ENCODE assay signal across 18 cellular contexts in genomic region chr2:170009209-170009608, GRCh38.
DNase-seq lines count a peak whose midpoint lies in the region; ATAC-seq, FAIRE-seq and TF ChIP-seq lines count a peak whose summit lies in the region.
"Had no signal": no experiment of that assay in that cellular context is flagged by ENCODE, and none has a peak within 500 bp of the region (broad histone marks: within the 10 kb centered on the region; RNA-seq: fewer than 3 reads in every experiment).

No MANE protein-coding gene starts in this region.

- H3F3A ChIP-seq in neural progenitor cell (ENCODE audit: low read depth) = peaks cover 8% of the 10 kb centered on the region

- no peak for DNase-seq in CD4-positive, alpha-beta T cell
- DNase-seq in H54 (ENCODE audit: insufficient read length, low spot score) (no peak), K562 (ENCODE audit: extremely low read depth in 1 of 4, low spot score in 3 of 4) (no peak), neural progenitor cell (ENCODE audit: low spot score) (no peak), T1000 (lab: John Stamatoyannopoulos, UW) (no peak), Caco-2 (no peak), NCI-H526 (lab: John Stamatoyannopoulos, UW) (no peak)
- DNase-seq: 8988T; CD8-positive, alpha-beta T cell; H7; HFFc6; IMR-90 had no signal

- peaks cover 10 to 24% of the 10 kb centered on the region in 2 experiments for H3K4me1 ChIP-seq in K562 (replicated peaks in 1 of 2; ENCODE audit: control insufficient read depth in 2 of 2, insufficient read depth in 2 of 2, low read length in 2 of 2)
- peaks cover 19% of the 10 kb centered on the region for H3K4me1 ChIP-seq in neural progenitor cell
- 0 out of 2 replicates have a peak, but pooled peaks cover 10% of the 10 kb centered on the region for H3K4me1 ChIP-seq in Caco-2
- H3K4me1 ChIP-seq: BLaER1 had no signal

- H3K27me3 Mint-ChIP-seq in CD4-positive, alpha-beta T cell = no peaks in the 10 kb centered on the region
- no peaks in the 10 kb centered on the region for H3K27me3 Mint-ChIP-seq in neural progenitor cell (ENCODE audit: insufficient read depth, low read depth)
- no peaks in the 10 kb centered on the region for H3K27me3 Mint-ChIP-seq in Caco-2 (ENCODE audit: insufficient read depth, unreplicated experiment)

- FAIRE-seq in H54 (lab: Jason Lieb, UNC) (peak; percentile 36), K562 (lab: Jason Lieb, UNC) (no peak)
- FAIRE-seq: GM12891 had no signal

- H2AFZ ChIP-seq in K562 (ENCODE audit: low read depth, low read length) (no peak overlapping the region), neural progenitor cell (replicated peaks) (no peak overlapping the region)
- H2AFZ ChIP-seq: GM23338 had no signal

- no peaks in the 10 kb centered on the region for H4K20me1 ChIP-seq in K562 (replicated peaks; ENCODE audit: control insufficient read depth, insufficient read depth, low read length)
- H4K20me1 ChIP-seq in neural progenitor cell (ENCODE audit: low read depth) = no peaks in the 10 kb centered on the region
- H4K20me1 ChIP-seq: BLaER1 had no signal

- peaks cover 74% of the 10 kb centered on the region for H3K36me3 Mint-ChIP-seq in CD4-positive, alpha-beta T cell (ENCODE audit: low read depth)
- H3K36me3 Mint-ChIP-seq in neural progenitor cell (peaks cover 7% of the 10 kb centered on the region), Caco-2 (ENCODE audit: insufficient read depth, unreplicated experiment) (peaks cover 11% of the 10 kb centered on the region)

- no peak for TF ChIP-seq CTCF in CD4-positive, alpha-beta T cell (IDR thresholded peaks at IDR 0.05)
- TF ChIP-seq CTCF in K562 (IDR thresholded peaks at IDR 0.05 in 2 of 3, conservative IDR thresholded peaks at IDR 0.05 in 1 of 3; ENCODE audit: insufficient read depth in 2 of 3, low read depth in 1 of 3, low read length in 3 of 3) (no peak), neural progenitor cell (IDR thresholded peaks at IDR 0.05) (no peak), Caco-2 (IDR thresholded peaks at IDR 0.05; ENCODE audit: insufficient read depth in 1 of 2, low read depth in 1 of 2, low read length in 1 of 2, severe bottlenecking in 1 of 2, unreplicated experiment in 1 of 2) (no peak)

- POLR2A ChIA-PET in CD4-positive, alpha-beta T cell (lab: Charles Lee) = no interaction called here
- POLR2A ChIA-PET in K562 (lab: Yijun Ruan, JAX) = interaction anchor here (0.9 kb wide), 1 partner anchor 13 kb away, joined by 3 read pairs; no protein-coding TSS in a partner anchor
- POLR2A ChIA-PET in Caco-2 (lab: Charles Lee) = no interaction called here

- no peaks in the 10 kb centered on the region for H3K9me3 Mint-ChIP-seq in CD4-positive, alpha-beta T cell
- H3K9me3 Mint-ChIP-seq in neural progenitor cell (no peaks in the 10 kb centered on the region), Caco-2 (ENCODE audit: unreplicated experiment) (no peaks in the 10 kb centered on the region)
- H3K9me3 Mint-ChIP-seq: CD14-positive monocyte; CD8-positive, alpha-beta T cell; GM23338; HFFc6 had no signal

- H3K4me2 ChIP-seq in K562 (ENCODE audit: insufficient read depth, low read length) (no peak overlapping the region), neural progenitor cell (peak overlapping the region; percentile 2)
- H3K4me2 ChIP-seq: BLaER1, GM23338 had no signal

- H3K4me1 Mint-ChIP-seq in CD4-positive, alpha-beta T cell (ENCODE audit: low read depth) = no peaks in the 10 kb centered on the region
- H3K4me1 Mint-ChIP-seq in neural progenitor cell = peaks cover 28% of the 10 kb centered on the region
- H3K4me1 Mint-ChIP-seq in Caco-2 (ENCODE audit: low read depth, unreplicated experiment) = no peaks in the 10 kb centered on the region

- WGBS in K562 (ENCODE audit: insufficient coverage, low coverage, missing lambda C conversion rate) = 12% methylated on average over 3 of the region's 3 CpGs

- intact Hi-C loops in CD4-positive, alpha-beta T cell (cut with DNase I, micrococcal nuclease) = no loop called here
- intact Hi-C loops in K562 (cut with micrococcal nuclease) (loop anchor here (10.0 kb wide), 1 partner anchor 356 kb away; no protein-coding TSS in a partner anchor), Caco-2 (cut with micrococcal nuclease; ENCODE audit: unreplicated experiment) (no loop called here)

- peak overlapping the region; percentile 16 for H3K27ac Mint-ChIP-seq in CD4-positive, alpha-beta T cell
- H3K27ac Mint-ChIP-seq in neural progenitor cell (peak overlapping the region; percentile 7), Caco-2 (ENCODE audit: unreplicated experiment) (no peak overlapping the region)
- H3K27ac Mint-ChIP-seq: CD14-positive monocyte; CD8-positive, alpha-beta T cell; GM23338; HFFc6 had no signal

- H3K4me3 ChIP-seq in K562 (no peak overlapping the region), neural progenitor cell (no peak overlapping the region), Caco-2 (ENCODE audit: low read depth, low read length) (no peak overlapping the region)
- H3K4me3 ChIP-seq: BLaER1, GM23338 had no signal

- H3K36me3 ChIP-seq in K562 (ENCODE audit: control insufficient read depth, insufficient read depth, low read length) (peaks cover 43% of the 10 kb centered on the region), neural progenitor cell (no peaks in the 10 kb centered on the region), Caco-2 (ENCODE audit: control insufficient read depth, insufficient read depth, low read length) (no peaks in the 10 kb centered on the region)

- no peak for TF ChIP-seq POLR2A in H54 (IDR thresholded peaks at IDR 0.05; ENCODE audit: low read depth, low read length)
- no peak for TF ChIP-seq POLR2A in K562 (conservative IDR thresholded peaks at IDR 0.05)

- CTCF ChIA-PET in CD4-positive, alpha-beta T cell (lab: Charles Lee) = no interaction called here
- CTCF ChIA-PET in K562 (lab: Yijun Ruan, JAX; ENCODE audit: low intra/inter-chr PET ratio) (interaction anchor here (0.6 kb wide), 1 partner anchor 353 kb away, joined by 4 read pairs; no protein-coding TSS in a partner anchor), Caco-2 (lab: Charles Lee) (no interaction called here)

- H3K9ac ChIP-seq in K562 (ENCODE audit: insufficient read depth in 1 of 2, low read depth in 2 of 2, low read length in 2 of 2) = no peak overlapping the region
- H3K9ac ChIP-seq in neural progenitor cell = no peak overlapping the region
- H3K9ac ChIP-seq: BLaER1 had no signal

- H3K27me3 ChIP-seq in CD4-positive, alpha-beta T cell (ENCODE audit: control insufficient read depth, insufficient read depth, low read length) = no peaks in the 10 kb centered on the region
- no peaks in the 10 kb centered on the region for H3K27me3 ChIP-seq in K562 (ENCODE audit: control insufficient read depth in 2 of 2, insufficient read depth in 2 of 2, low read length in 2 of 2)
- no peaks in the 10 kb centered on the region for H3K27me3 ChIP-seq in neural progenitor cell
- H3K27me3 ChIP-seq in Caco-2 (replicated peaks; ENCODE audit: control insufficient read depth, insufficient read depth, low read length) = no peaks in the 10 kb centered on the region
- H3K27me3 ChIP-seq: BLaER1 had no signal

- H3K9me3 ChIP-seq in CD4-positive, alpha-beta T cell (ENCODE audit: control insufficient read depth, low read length) = no peaks in the 10 kb centered on the region
- H3K9me3 ChIP-seq in K562 (replicated peaks; ENCODE audit: control insufficient read depth, insufficient read depth, low read depth, low read length) = no peaks in the 10 kb centered on the region
- H3K9me3 ChIP-seq in neural progenitor cell (ENCODE audit: low read depth) = no peaks in the 10 kb centered on the region
- H3K9me3 ChIP-seq in Caco-2 = no peaks in the 10 kb centered on the region
- H3K9me3 ChIP-seq: BLaER1 had no signal

- H3K27ac ChIP-seq in CD4-positive, alpha-beta T cell (ENCODE audit: low read depth, low read length) = no peak overlapping the region
- H3K27ac ChIP-seq in K562 (ENCODE audit: extremely low read depth, low read depth, low read length) = no peak overlapping the region; the same call in 2 of the 3 replicates
- peak overlapping the region; percentile 13 for H3K27ac ChIP-seq in neural progenitor cell
- H3K27ac ChIP-seq: BLaER1, HL-60 had no signal

- no peak for TF ChIP-seq RAD21 in K562 (CRISPR knock-in tag; conservative IDR thresholded peaks at IDR 0.05 in 1 of 2, IDR thresholded peaks at IDR 0.05 in 1 of 2)

- in situ Hi-C loops in K562 (cut with MboI) = no loop called here

- BruUV-seq in K562 (replicated peaks; lab: Mats Ljungman, UMichigan) (no TSS peak), Caco-2 (replicated peaks; lab: Mats Ljungman, UMichigan) (no TSS peak)

- H3K79me2 ChIP-seq in K562 (ENCODE audit: control insufficient read depth, insufficient read depth, low read length) (no peaks in the 10 kb centered on the region), neural progenitor cell (ENCODE audit: low read depth) (no peaks in the 10 kb centered on the region)

- no peaks in the 10 kb centered on the region for H3K9me1 ChIP-seq in K562 (ENCODE audit: control insufficient read depth, insufficient read depth, low read length)

- no peak overlapping the region for H3K4me3 Mint-ChIP-seq in CD4-positive, alpha-beta T cell
- no peak overlapping the region for H3K4me3 Mint-ChIP-seq in neural progenitor cell
- H3K4me3 Mint-ChIP-seq in Caco-2 (ENCODE audit: unreplicated experiment) = no peak overlapping the region
- H3K4me3 Mint-ChIP-seq: CD14-positive monocyte; CD8-positive, alpha-beta T cell; GM23338; HFFc6 had no signal

- TF ChIP-seq EP300 in K562 (IDR thresholded peaks at IDR 0.05; ENCODE audit: low read length) = no peak

- no peak for ATAC-seq in CD4-positive, alpha-beta T cell (ENCODE audit: poor library complexity)
- ATAC-seq in K562 = no peak
- ATAC-seq: CD8-positive, alpha-beta T cell; GM23338; HCT116 had no signal

TF ChIP-seq in K562, 482 proteins besides CTCF, POLR2A, EP300 and RAD21 (continues in another document):
- TF ChIP-seq ZNF311 (CRISPR knock-in tag; IDR thresholded peaks at IDR 0.05) (0 out of 2 replicates have a peak, but pooled peaks have one; percentile 49), ETV6 (IDR thresholded peaks at IDR 0.05; ENCODE audit: borderline replicate concordance in 1 of 2, low read depth in 2 of 2, low read length in 1 of 2) (no peak), ETV6 (CRISPR knock-in tag; IDR thresholded peaks at IDR 0.05; ENCODE audit: borderline replicate concordance) (no peak), ZNF324 (CRISPR knock-in tag; IDR thresholded peaks at IDR 0.05) (no peak), ZNF586 (CRISPR knock-in tag; conservative IDR thresholded peaks at IDR 0.05) (no peak), DDX20 (tag; IDR thresholded peaks at IDR 0.05; ENCODE audit: low read depth) (peak; percentile 17; the same call in 1 of the 2 replicates), HDAC6 (IDR thresholded peaks at IDR 0.05; ENCODE audit: low read depth, low read length) (no peak)
- TF ChIP-seq, protein P1, sequence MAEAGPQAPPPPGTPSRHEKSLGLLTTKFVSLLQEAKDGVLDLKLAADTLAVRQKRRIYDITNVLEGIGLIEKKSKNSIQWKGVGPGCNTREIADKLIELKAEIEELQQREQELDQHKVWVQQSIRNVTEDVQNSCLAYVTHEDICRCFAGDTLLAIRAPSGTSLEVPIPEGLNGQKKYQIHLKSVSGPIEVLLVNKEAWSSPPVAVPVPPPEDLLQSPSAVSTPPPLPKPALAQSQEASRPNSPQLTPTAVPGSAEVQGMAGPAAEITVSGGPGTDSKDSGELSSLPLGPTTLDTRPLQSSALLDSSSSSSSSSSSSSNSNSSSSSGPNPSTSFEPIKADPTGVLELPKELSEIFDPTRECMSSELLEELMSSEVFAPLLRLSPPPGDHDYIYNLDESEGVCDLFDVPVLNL (CRISPR knock-in tag; IDR thresholded peaks at IDR 0.05; ENCODE audit: low read depth) = no peak
